ENCODE assay signal across 17 cellular contexts in the genomic region with DNA sequence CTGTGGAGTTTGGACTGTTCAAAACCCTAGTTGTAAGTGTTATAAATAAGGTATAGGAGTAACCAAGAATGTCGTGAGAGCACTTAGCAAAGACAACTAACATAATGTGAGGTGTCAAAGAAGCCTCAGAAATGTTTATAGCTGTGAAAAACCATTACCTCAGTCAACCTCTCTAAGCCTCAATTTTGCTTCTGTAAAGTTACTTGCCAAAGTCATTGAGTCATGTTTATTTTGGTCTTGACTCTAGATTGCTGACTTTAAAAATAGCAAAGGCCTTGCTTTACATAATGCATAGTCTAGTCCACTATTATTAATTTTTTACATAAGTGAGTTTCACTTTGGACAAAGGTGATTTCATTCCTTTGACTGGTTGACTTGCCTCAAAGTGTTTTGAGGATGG.
A peak's percentile ranks its signal among the peaks of the same experiment; 100 is the strongest.
DNase-seq lines count a peak whose midpoint lies in the region; ATAC-seq and TF ChIP-seq lines count a peak whose summit lies in the region.
"Had no signal": no experiment of that assay in that cellular context is flagged by ENCODE, and none has a peak within 500 bp of the region (broad histone marks: within the 10 kb centered on the region; RNA-seq: fewer than 3 reads in every experiment).

No MANE protein-coding gene starts in this region.

- intact Hi-C loops in natural killer cell (cut with micrococcal nuclease) (no loop called here), lower leg skin (cut with DNase I; ENCODE audit: low total_unique reads) (no loop called here)
- intact Hi-C loops in activated CD4-positive, alpha-beta T cell treated with anti-CD3 and anti-CD28 coated beads, Interleukin-2, amount 10 ng/mL, durations not matched to agents 24 days and 14 days (cut with micrococcal nuclease) = no loop called here

- no peaks in the 10 kb centered on the region for H3K27me3 ChIP-seq in CD8-positive, alpha-beta memory T cell (ENCODE audit: insufficient read depth, low read length, poor library complexity, severe bottlenecking)

- H3K27ac Mint-ChIP-seq in natural killer cell = no peak overlapping the region
- no peak overlapping the region for H3K27ac Mint-ChIP-seq in natural killer cell treated with Interleukin-12 subunit alpha and Interleukin-12 subunit beta and Interleukin-15 and Interleukin-18, amount 100 ng/mL, for 72 hours
- H3K27ac Mint-ChIP-seq in activated CD4-positive, alpha-beta T cell treated with anti-CD3 and anti-CD28 coated beads, Interleukin-2, amount 10 ng/mL, durations not matched to agents 24 days and 14 days = no peak overlapping the region
- no peak overlapping the region for H3K27ac Mint-ChIP-seq in CD8-positive, alpha-beta memory T cell

- DNase-seq in natural killer cell (no peak), lower leg skin (ENCODE audit: low spot score in 2 of 2) (no peak), activated gamma-delta T cell (lab: John Stamatoyannopoulos, UW) (no peak)
- DNase-seq in natural killer cell treated with Interleukin-12 subunit alpha and Interleukin-12 subunit beta and Interleukin-15 and Interleukin-18, amount 100 ng/mL, for 72 hours (ENCODE audit: low spot score) = no peak
- no peak for DNase-seq in activated CD4-positive, alpha-beta T cell treated with anti-CD3 and anti-CD28 coated beads, Interleukin-2, amount 10 ng/mL, durations not matched to agents 24 days and 14 days
- no peak for DNase-seq in CD8-positive, alpha-beta memory T cell
- DNase-seq: activated B cell treated with CpG ODN at 0.5 μM for 24 hours; activated effector memory CD4-positive, alpha-beta T cell treated with anti-CD3 and anti-CD28 coated beads, Interleukin-2, amount 50 U/mL, for 16 hours; NCI-H1436; PC-9; stimulated activated CD4-positive, alpha-beta T cell treated with anti-CD3 and anti-CD28 coated beads, Interleukin-2, amount 100 ng/mL, for 48 hours; trophoblast cell had no signal

- ATAC-seq in natural killer cell (peak; percentile 18 to 52 (median 49)), HG02840 (IDR thresholded peaks at IDR 0.05; ENCODE audit: low FRiP score, unreplicated experiment) (peak; percentile 73), HG03565 (IDR thresholded peaks at IDR 0.05; ENCODE audit: unreplicated experiment) (peak; percentile 82)
- ATAC-seq in natural killer cell treated with Interleukin-12 subunit alpha and Interleukin-12 subunit beta and Interleukin-15 and Interleukin-18, amount 100 ng/mL, for 72 hours = no peak
- ATAC-seq: A549 had no signal

- no peak overlapping the region for H3K27ac ChIP-seq in CD8-positive, alpha-beta memory T cell (ENCODE audit: low read depth, low read length)
- H3K27ac ChIP-seq: A549, HL-60, PC-9 had no signal

- 41 to 46% methylated on average over 1 of the region's 1 CpG for WGBS in lower leg skin, 2 donors

- CTCF ChIA-PET in CD8-positive, alpha-beta memory T cell (lab: Charles Lee) = no interaction called here

- H3K9me3 ChIP-seq in CD8-positive, alpha-beta memory T cell (ENCODE audit: low read length) = no peaks in the 10 kb centered on the region
- H3K9me3 ChIP-seq: A549 had no signal

- no peaks in the 10 kb centered on the region for H3K36me3 Mint-ChIP-seq in natural killer cell
- no peaks in the 10 kb centered on the region for H3K36me3 Mint-ChIP-seq in natural killer cell treated with Interleukin-12 subunit alpha and Interleukin-12 subunit beta and Interleukin-15 and Interleukin-18, amount 100 ng/mL, for 72 hours
- H3K36me3 Mint-ChIP-seq in activated CD4-positive, alpha-beta T cell treated with anti-CD3 and anti-CD28 coated beads, Interleukin-2, amount 10 ng/mL, durations not matched to agents 24 days and 14 days (ENCODE audit: low read depth) = no peaks in the 10 kb centered on the region
- no peaks in the 10 kb centered on the region for H3K36me3 Mint-ChIP-seq in CD8-positive, alpha-beta memory T cell

- no peaks in the 10 kb centered on the region for H3K27me3 Mint-ChIP-seq in natural killer cell (ENCODE audit: low read depth in 2 of 2)
- H3K27me3 Mint-ChIP-seq in natural killer cell treated with Interleukin-12 subunit alpha and Interleukin-12 subunit beta and Interleukin-15 and Interleukin-18, amount 100 ng/mL, for 72 hours = no peaks in the 10 kb centered on the region
- no peaks in the 10 kb centered on the region for H3K27me3 Mint-ChIP-seq in activated CD4-positive, alpha-beta T cell treated with anti-CD3 and anti-CD28 coated beads, Interleukin-2, amount 10 ng/mL, durations not matched to agents 24 days and 14 days
- no peaks in the 10 kb centered on the region for H3K27me3 Mint-ChIP-seq in CD8-positive, alpha-beta memory T cell
- H3K27me3 Mint-ChIP-seq: activated B cell treated with CpG ODN at 0.5 μM for 24 hours had no signal

- H3K4me1 Mint-ChIP-seq in natural killer cell = peaks cover 10% of the 10 kb centered on the region in 2 donors
- H3K4me1 Mint-ChIP-seq in natural killer cell treated with Interleukin-12 subunit alpha and Interleukin-12 subunit beta and Interleukin-15 and Interleukin-18, amount 100 ng/mL, for 72 hours (ENCODE audit: low read depth in 2 of 2) = peaks cover 0 to 9% of the 10 kb centered on the region in 2 donors
- no peaks in the 10 kb centered on the region for H3K4me1 Mint-ChIP-seq in activated CD4-positive, alpha-beta T cell treated with anti-CD3 and anti-CD28 coated beads, Interleukin-2, amount 10 ng/mL, durations not matched to agents 24 days and 14 days
- no peaks in the 10 kb centered on the region for H3K4me1 Mint-ChIP-seq in CD8-positive, alpha-beta memory T cell
- H3K4me1 Mint-ChIP-seq: neural crest cell had no signal

- TF ChIP-seq CTCF in natural killer cell (IDR thresholded peaks at IDR 0.05) (no peak), lower leg skin (IDR thresholded peaks at IDR 0.05) (no peak)

- H3K4me1 ChIP-seq in CD8-positive, alpha-beta memory T cell (ENCODE audit: insufficient read depth, low read length) = no peaks in the 10 kb centered on the region
- H3K4me1 ChIP-seq: A549 had no signal

- H3K9me3 Mint-ChIP-seq in natural killer cell = no peaks in the 10 kb centered on the region
- peaks cover 3% of the 10 kb centered on the region for H3K9me3 Mint-ChIP-seq in natural killer cell treated with Interleukin-12 subunit alpha and Interleukin-12 subunit beta and Interleukin-15 and Interleukin-18, amount 100 ng/mL, for 72 hours
- H3K9me3 Mint-ChIP-seq in activated CD4-positive, alpha-beta T cell treated with anti-CD3 and anti-CD28 coated beads, Interleukin-2, amount 10 ng/mL, durations not matched to agents 24 days and 14 days = no peaks in the 10 kb centered on the region
- H3K9me3 Mint-ChIP-seq in CD8-positive, alpha-beta memory T cell = no peaks in the 10 kb centered on the region

- no peaks in the 10 kb centered on the region for H3K36me3 ChIP-seq in CD8-positive, alpha-beta memory T cell (ENCODE audit: insufficient read depth, low read length)

- no peak overlapping the region for H3K4me3 ChIP-seq in lower leg skin (ENCODE audit: low read depth, poor library complexity, severe bottlenecking)
- H3K4me3 ChIP-seq in CD8-positive, alpha-beta memory T cell (ENCODE audit: low read length) = no peak overlapping the region
- H3K4me3 ChIP-seq: A549, PC-9 had no signal

- no peak overlapping the region for H3K4me3 Mint-ChIP-seq in natural killer cell
- no peak overlapping the region for H3K4me3 Mint-ChIP-seq in natural killer cell treated with Interleukin-12 subunit alpha and Interleukin-12 subunit beta and Interleukin-15 and Interleukin-18, amount 100 ng/mL, for 72 hours
- no peak overlapping the region for H3K4me3 Mint-ChIP-seq in activated CD4-positive, alpha-beta T cell treated with anti-CD3 and anti-CD28 coated beads, Interleukin-2, amount 10 ng/mL, durations not matched to agents 24 days and 14 days
- H3K4me3 Mint-ChIP-seq in CD8-positive, alpha-beta memory T cell = no peak overlapping the region
- H3K4me3 Mint-ChIP-seq: activated B cell treated with CpG ODN at 0.5 μM for 24 hours, neural crest cell had no signal

- TF ChIP-seq POLR2A in lower leg skin (IDR thresholded peaks at IDR 0.05) = no peak

- POLR2A ChIA-PET in CD8-positive, alpha-beta memory T cell (lab: Charles Lee) = no interaction called here

Comparison
In these comparisons a context has a peak if more than half of its experiments do, and no peak if none do; other contexts are left out.
1. ATAC-seq: peak in natural killer cell (3 of 3), HG02840 (single experiment) and HG03565 (single experiment); none in natural killer cell treated with Interleukin-12 subunit alpha and Interleukin-12 subunit beta and Interleukin-15 and Interleukin-18, amount 100 ng/mL, for 72 hours (0 of 2).